1 cellular context compared by ENCODE assay signal in genomic region chr3:176661432-176661964, GRCh38.
A peak's percentile ranks its signal among the peaks of the same experiment; 100 is the strongest.
TF ChIP-seq lines count a peak whose summit lies in the region.

No MANE protein-coding gene starts in this region.

TF ChIP-seq in K562, 482 proteins besides CTCF, POLR2A, EP300 and RAD21 (continued from another document and continues in another):
- TF ChIP-seq, protein P1, sequence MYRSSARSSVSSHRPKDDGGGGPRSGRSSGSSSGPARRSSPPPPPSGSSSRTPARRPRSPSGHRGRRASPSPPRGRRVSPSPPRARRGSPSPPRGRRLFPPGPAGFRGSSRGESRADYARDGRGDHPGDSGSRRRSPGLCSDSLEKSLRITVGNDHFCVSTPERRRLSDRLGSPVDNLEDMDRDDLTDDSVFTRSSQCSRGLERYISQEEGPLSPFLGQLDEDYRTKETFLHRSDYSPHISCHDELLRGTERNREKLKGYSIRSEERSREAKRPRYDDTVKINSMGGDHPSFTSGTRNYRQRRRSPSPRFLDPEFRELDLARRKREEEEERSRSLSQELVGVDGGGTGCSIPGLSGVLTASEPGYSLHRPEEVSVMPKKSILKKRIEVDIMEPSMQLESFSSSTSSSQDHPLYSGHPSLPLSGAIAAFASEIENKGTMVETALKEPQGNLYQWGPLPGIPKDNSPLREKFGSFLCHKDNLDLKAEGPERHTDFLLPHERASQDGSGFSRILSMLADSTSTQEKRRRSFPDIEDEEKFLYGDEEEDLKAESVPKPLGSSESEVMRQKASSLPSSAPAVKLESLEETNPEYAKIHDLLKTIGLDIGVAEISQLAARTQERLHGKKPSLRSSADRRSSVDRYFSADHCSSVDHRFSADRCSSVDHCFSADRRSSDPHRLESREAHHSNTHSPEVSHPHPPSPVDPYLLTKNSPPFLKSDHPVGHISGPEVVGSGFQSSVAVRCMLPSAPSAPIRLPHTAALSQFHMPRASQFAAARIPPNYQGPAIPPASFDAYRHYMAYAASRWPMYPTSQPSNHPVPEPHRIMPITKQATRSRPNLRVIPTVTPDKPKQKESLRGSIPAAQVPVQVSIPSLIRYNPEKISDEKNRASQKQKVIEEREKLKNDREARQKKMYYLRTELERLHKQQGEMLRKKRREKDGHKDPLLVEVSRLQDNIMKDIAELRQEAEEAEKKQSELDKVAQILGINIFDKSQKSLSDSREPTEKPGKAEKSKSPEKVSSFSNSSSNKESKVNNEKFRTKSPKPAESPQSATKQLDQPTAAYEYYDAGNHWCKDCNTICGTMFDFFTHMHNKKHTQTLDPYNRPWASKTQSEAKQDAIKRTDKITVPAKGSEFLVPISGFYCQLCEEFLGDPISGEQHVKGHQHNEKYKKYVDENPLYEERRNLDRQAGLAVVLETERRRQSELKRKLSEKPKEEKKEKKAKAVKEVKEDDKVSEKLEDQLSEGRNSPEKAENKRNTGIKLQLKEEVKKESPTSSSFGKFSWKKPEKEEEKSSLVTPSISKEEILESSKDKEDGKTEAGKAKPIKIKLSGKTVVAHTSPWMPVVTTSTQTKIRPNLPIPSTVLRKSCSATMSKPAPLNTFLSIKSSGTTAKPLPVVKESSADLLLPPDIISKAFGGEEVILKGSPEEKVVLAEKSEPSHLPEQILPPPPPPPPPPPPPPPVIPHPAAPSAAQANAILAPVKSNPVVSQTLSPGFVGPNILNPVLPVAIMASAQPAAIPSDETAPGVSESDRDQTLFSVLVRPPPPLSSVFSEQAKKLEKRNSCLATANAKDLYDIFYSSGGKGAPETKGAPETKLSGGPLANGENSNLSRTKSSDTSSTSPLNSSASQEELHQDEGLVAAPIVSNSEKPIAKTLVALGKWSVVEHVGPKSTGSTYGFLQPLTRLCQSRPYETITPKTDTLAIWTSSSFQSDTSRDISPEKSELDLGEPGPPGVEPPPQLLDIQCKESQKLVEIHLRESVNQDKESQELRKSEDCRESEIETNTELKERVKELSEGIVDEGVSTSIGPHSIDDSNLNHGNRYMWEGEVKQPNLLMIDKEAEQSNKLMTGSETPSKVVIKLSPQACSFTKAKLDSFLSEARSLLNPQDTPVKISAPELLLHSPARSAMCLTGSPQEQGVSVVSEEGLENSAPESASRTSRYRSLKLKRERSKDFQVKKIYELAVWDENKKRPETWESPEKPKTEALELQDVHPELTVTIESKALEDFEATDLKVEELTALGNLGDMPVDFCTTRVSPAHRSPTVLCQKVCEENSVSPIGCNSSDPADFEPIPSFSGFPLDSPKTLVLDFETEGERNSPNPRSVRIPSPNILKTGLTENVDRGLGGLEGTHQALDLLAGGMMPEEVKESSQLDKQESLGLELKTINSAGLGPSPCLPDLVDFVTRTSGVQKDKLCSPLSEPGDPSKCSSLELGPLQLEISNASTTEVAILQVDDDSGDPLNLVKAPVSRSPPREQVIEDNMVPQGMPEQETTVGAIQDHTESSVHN (IDR thresholded peaks at IDR 0.05; ENCODE audit: borderline replicate concordance in 1 of 2, low read depth in 1 of 2) = 0 out of 4 replicates have a peak, but pooled peaks of 1 of the 2 experiments have one; percentile 50
- no peak for TF ChIP-seq U2AF2 (optimal IDR thresholded peaks at IDR 0.05; ENCODE audit: low read depth, low read length)
- TF ChIP-seq, protein P2, sequence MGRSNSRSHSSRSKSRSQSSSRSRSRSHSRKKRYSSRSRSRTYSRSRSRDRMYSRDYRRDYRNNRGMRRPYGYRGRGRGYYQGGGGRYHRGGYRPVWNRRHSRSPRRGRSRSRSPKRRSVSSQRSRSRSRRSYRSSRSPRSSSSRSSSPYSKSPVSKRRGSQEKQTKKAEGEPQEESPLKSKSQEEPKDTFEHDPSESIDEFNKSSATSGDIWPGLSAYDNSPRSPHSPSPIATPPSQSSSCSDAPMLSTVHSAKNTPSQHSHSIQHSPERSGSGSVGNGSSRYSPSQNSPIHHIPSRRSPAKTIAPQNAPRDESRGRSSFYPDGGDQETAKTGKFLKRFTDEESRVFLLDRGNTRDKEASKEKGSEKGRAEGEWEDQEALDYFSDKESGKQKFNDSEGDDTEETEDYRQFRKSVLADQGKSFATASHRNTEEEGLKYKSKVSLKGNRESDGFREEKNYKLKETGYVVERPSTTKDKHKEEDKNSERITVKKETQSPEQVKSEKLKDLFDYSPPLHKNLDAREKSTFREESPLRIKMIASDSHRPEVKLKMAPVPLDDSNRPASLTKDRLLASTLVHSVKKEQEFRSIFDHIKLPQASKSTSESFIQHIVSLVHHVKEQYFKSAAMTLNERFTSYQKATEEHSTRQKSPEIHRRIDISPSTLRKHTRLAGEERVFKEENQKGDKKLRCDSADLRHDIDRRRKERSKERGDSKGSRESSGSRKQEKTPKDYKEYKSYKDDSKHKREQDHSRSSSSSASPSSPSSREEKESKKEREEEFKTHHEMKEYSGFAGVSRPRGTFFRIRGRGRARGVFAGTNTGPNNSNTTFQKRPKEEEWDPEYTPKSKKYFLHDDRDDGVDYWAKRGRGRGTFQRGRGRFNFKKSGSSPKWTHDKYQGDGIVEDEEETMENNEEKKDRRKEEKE (IDR thresholded peaks at IDR 0.05; ENCODE audit: borderline replicate concordance in 1 of 2, control insufficient read depth in 1 of 2, low read depth in 2 of 2, low read length in 1 of 2) = no peak
- TF ChIP-seq NFXL1 (CRISPR knock-in tag; IDR thresholded peaks at IDR 0.05) = no peak
- peak; percentile 30; the same call in 1 of the 2 replicates for TF ChIP-seq GTF2E2 (tag; IDR thresholded peaks at IDR 0.05)
- TF ChIP-seq SMARCC2 (IDR thresholded peaks at IDR 0.05; ENCODE audit: low read depth) = peak; percentile 95
- TF ChIP-seq MIER1 (IDR thresholded peaks at IDR 0.05; ENCODE audit: low read depth) = no peak
- peak; percentile 75 for TF ChIP-seq NBN (IDR thresholded peaks at IDR 0.05; ENCODE audit: low read depth)
- 0 out of 2 replicates have a peak, but pooled peaks have one; percentile 21 for TF ChIP-seq MEF2D (tag; conservative IDR thresholded peaks at IDR 0.05; ENCODE audit: low read depth)
- TF ChIP-seq KDM1A (IDR thresholded peaks at IDR 0.05) = peak; percentile 37 to 60; a peak in 3 of 4 replicates
- TF ChIP-seq ZNF77 (CRISPR knock-in tag; IDR thresholded peaks at IDR 0.05) = no peak
- TF ChIP-seq HDAC8 (tag; IDR thresholded peaks at IDR 0.05) = no peak
- TF ChIP-seq LEF1 (IDR thresholded peaks at IDR 0.05) = peak; percentile 86
- peak; percentile 17 to 89; a peak in 3 of 4 replicates for TF ChIP-seq TBL1XR1 (IDR thresholded peaks at IDR 0.05; ENCODE audit: low read length in 2 of 2)
- no peak for TF ChIP-seq ZNF57 (CRISPR knock-in tag; IDR thresholded peaks at IDR 0.05)
- TF ChIP-seq MYNN (IDR thresholded peaks at IDR 0.05) = peak; percentile 85
- no peak for TF ChIP-seq MYNN (CRISPR knock-in tag; IDR thresholded peaks at IDR 0.05)
- no peak for TF ChIP-seq ZC3H4 (CRISPR knock-in tag; IDR thresholded peaks at IDR 0.05; ENCODE audit: borderline replicate concordance)
- TF ChIP-seq TCFL5 (CRISPR knock-in tag; conservative IDR thresholded peaks at IDR 0.05) = no peak
- TF ChIP-seq ZKSCAN8 (CRISPR knock-in tag; IDR thresholded peaks at IDR 0.05) = peak; percentile 30; the same call in 1 of the 2 replicates
- no peak for TF ChIP-seq THRA (IDR thresholded peaks at IDR 0.05)
- TF ChIP-seq ZNF695 (CRISPR knock-in tag; IDR thresholded peaks at IDR 0.05) = no peak
- peak; percentile 62 for TF ChIP-seq PYGO2 (tag; IDR thresholded peaks at IDR 0.05)
- no peak for TF ChIP-seq THRAP3 (IDR thresholded peaks at IDR 0.05; ENCODE audit: borderline replicate concordance)
- TF ChIP-seq USF2 (CRISPR knock-in tag; IDR thresholded peaks at IDR 0.05) = no peak
- no peak for TF ChIP-seq SREBF2 (CRISPR knock-in tag; IDR thresholded peaks at IDR 0.05)
- no peak for TF ChIP-seq ELK3 (CRISPR knock-in tag; IDR thresholded peaks at IDR 0.05)
- peak; percentile 50 to 90; a peak in 1 of 4 replicates for TF ChIP-seq ARNT (IDR thresholded peaks at IDR 0.05)
- peak; percentile 85 to 94 for TF ChIP-seq TRIM24 (IDR thresholded peaks at IDR 0.05)
- TF ChIP-seq, protein P3, sequence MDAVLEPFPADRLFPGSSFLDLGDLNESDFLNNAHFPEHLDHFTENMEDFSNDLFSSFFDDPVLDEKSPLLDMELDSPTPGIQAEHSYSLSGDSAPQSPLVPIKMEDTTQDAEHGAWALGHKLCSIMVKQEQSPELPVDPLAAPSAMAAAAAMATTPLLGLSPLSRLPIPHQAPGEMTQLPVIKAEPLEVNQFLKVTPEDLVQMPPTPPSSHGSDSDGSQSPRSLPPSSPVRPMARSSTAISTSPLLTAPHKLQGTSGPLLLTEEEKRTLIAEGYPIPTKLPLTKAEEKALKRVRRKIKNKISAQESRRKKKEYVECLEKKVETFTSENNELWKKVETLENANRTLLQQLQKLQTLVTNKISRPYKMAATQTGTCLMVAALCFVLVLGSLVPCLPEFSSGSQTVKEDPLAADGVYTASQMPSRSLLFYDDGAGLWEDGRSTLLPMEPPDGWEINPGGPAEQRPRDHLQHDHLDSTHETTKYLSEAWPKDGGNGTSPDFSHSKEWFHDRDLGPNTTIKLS (IDR thresholded peaks at IDR 0.05; ENCODE audit: borderline replicate concordance, low read depth) = no peak; the same call in 1 of the 2 replicates
- TF ChIP-seq NFE2L1 (tag; IDR thresholded peaks at IDR 0.05; ENCODE audit: borderline replicate concordance, low read depth) = peak; percentile 37; the same call in 1 of the 2 replicates
- no peak for TF ChIP-seq TFAM (CRISPR knock-in tag; conservative IDR thresholded peaks at IDR 0.05)
- TF ChIP-seq ZNF431 (CRISPR knock-in tag; IDR thresholded peaks at IDR 0.05) = no peak
- TF ChIP-seq MLLT1 (IDR thresholded peaks at IDR 0.05) = no peak
- no peak for TF ChIP-seq MCM2 (IDR thresholded peaks at IDR 0.05; ENCODE audit: low read depth)
- peak; percentile 82 for TF ChIP-seq JUND (IDR thresholded peaks at IDR 0.05; ENCODE audit: borderline replicate concordance, low read depth, low read length)
- TF ChIP-seq JUND (tag; IDR thresholded peaks at IDR 0.05; ENCODE audit: borderline replicate concordance, low read depth, low read length) = peak; percentile 70
- peak; percentile 53 for TF ChIP-seq EP400 (IDR thresholded peaks at IDR 0.05)
- TF ChIP-seq, protein P4, sequence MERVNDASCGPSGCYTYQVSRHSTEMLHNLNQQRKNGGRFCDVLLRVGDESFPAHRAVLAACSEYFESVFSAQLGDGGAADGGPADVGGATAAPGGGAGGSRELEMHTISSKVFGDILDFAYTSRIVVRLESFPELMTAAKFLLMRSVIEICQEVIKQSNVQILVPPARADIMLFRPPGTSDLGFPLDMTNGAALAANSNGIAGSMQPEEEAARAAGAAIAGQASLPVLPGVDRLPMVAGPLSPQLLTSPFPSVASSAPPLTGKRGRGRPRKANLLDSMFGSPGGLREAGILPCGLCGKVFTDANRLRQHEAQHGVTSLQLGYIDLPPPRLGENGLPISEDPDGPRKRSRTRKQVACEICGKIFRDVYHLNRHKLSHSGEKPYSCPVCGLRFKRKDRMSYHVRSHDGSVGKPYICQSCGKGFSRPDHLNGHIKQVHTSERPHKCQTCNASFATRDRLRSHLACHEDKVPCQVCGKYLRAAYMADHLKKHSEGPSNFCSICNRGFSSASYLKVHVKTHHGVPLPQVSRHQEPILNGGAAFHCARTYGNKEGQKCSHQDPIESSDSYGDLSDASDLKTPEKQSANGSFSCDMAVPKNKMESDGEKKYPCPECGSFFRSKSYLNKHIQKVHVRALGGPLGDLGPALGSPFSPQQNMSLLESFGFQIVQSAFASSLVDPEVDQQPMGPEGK (CRISPR knock-in tag; IDR thresholded peaks at IDR 0.05; ENCODE audit: borderline replicate concordance) = no peak
- no peak for TF ChIP-seq CBX5 (IDR thresholded peaks at IDR 0.05; ENCODE audit: borderline replicate concordance, low read depth)
- no peak for TF ChIP-seq JUNB (CRISPR knock-in tag; conservative IDR thresholded peaks at IDR 0.05)
- peak; percentile 49; the same call in 1 of the 2 replicates for TF ChIP-seq KLF13 (tag; IDR thresholded peaks at IDR 0.05; ENCODE audit: borderline replicate concordance, low read depth)
- no peak for TF ChIP-seq NCOA6 (IDR thresholded peaks at IDR 0.05)
- TF ChIP-seq HDAC6 (IDR thresholded peaks at IDR 0.05; ENCODE audit: low read depth, low read length) = no peak
- peak; percentile 93 for TF ChIP-seq MAFF (IDR thresholded peaks at IDR 0.05; ENCODE audit: low read length)
- no peak for TF ChIP-seq ZEB2 (IDR thresholded peaks at IDR 0.05)
